20 cellular contexts compared by ENCODE assay signal in the genomic region with DNA sequence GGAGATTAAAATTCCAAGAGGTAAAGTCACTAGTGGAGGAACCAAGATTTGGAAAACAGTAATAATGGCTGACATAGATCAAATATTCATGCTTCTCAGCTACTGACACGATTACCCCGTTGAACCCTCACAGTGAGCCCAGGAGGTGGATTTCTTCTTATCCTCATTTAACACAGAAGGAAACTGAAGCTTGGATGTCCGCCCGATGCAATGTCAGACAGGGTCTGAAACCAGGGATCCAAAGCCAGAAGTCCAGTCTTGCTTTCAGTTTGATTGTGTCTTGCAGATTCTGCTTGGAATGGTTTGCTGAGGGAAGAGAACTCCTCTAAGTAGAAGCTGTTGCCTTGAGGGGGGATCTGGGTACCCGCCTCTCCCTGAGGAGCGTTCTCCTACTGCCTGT.
A peak's percentile ranks its signal among the peaks of the same experiment; 100 is the strongest.
DNase-seq lines count a peak whose midpoint lies in the region; ATAC-seq and TF ChIP-seq lines count a peak whose summit lies in the region.
"Had no signal": no experiment of that assay in that cellular context is flagged by ENCODE, and none has a peak within 500 bp of the region (broad histone marks: within the 10 kb centered on the region; RNA-seq: fewer than 3 reads in every experiment).

No MANE protein-coding gene starts in this region.

- TF ChIP-seq POLR2A in adrenal gland (IDR thresholded peaks at IDR 0.05) (no peak), stomach (IDR thresholded peaks at IDR 0.05) (no peak)

- H3K27me3 ChIP-seq in adrenal gland (no peaks in the 10 kb centered on the region), stomach (no peaks in the 10 kb centered on the region)
- H3K27me3 ChIP-seq: body of pancreas, esophagus squamous epithelium, uterus had no signal

- H3K27ac Mint-ChIP-seq in T-helper 17 cell (no peak overlapping the region), CD14-positive monocyte (no peak overlapping the region)
- H3K27ac Mint-ChIP-seq: activated naive CD8-positive, alpha-beta T cell; activated T-helper 17 cell treated with anti-CD3 and anti-CD28 coated beads, Interleukin-2, amount 50 U/mL, for 72 hours had no signal

- TF ChIP-seq CTCF in adrenal gland (IDR thresholded peaks at IDR 0.05), result no peak
- no peak for TF ChIP-seq CTCF in fibroblast of the aortic adventitia (IDR thresholded peaks at IDR 0.05; ENCODE audit: insufficient read depth, low read length)
- TF ChIP-seq CTCF in stomach (IDR thresholded peaks at IDR 0.05), result no peak
- TF ChIP-seq CTCF in CD14-positive monocyte (IDR thresholded peaks at IDR 0.05), result no peak

- H3K4me3 Mint-ChIP-seq in T-helper 17 cell (no peak overlapping the region), CD14-positive monocyte (no peak overlapping the region)
- H3K4me3 Mint-ChIP-seq: activated naive CD8-positive, alpha-beta T cell; activated T-helper 17 cell treated with anti-CD3 and anti-CD28 coated beads, Interleukin-2, amount 50 U/mL, for 72 hours had no signal

- TF ChIP-seq EP300 in stomach (IDR thresholded peaks at IDR 0.05), result no peak

- DNase-seq in adrenal gland (peak in 4 of 7 donors; percentile 27 to 59 (median 30)), fibroblast of the aortic adventitia (ENCODE audit: low read depth) (peak; percentile 61), midbrain (lab: John Stamatoyannopoulos, UW) (peak; percentile 27), stomach (peak; percentile 36), HuH-7.5 (ENCODE audit: low spot score) (no peak), T-helper 17 cell (no peak), CD14-positive monocyte (ENCODE audit: low spot score) (no peak), mesenteric fat pad (ENCODE audit: low spot score) (no peak)
- DNase-seq: activated CD4-positive, alpha-beta T cell treated with anti-CD3 and anti-CD28 coated beads, Interleukin-2, amount 50 U/mL, for 1 hour; body of pancreas; esophagus squamous epithelium; glutamatergic neuron; H7; NCI-H526 treated with DMSO at 0.1 percent for 48 hours; retina; WERI-Rb-1 had no signal

- H3K4me1 Mint-ChIP-seq in T-helper 17 cell (peaks cover 3% of the 10 kb centered on the region), CD14-positive monocyte (peaks cover 3% of the 10 kb centered on the region)

- peaks cover 15 to 40% of the 10 kb centered on the region in 2 donors for H3K4me1 ChIP-seq in adrenal gland (replicated peaks in 1 of 2)
- peaks cover 10 to 31% (median 17%) of the 10 kb centered on the region in 4 donors for H3K4me1 ChIP-seq in stomach

- H3K36me3 ChIP-seq in adrenal gland (replicated peaks in 1 of 2) (no peaks in the 10 kb centered on the region), stomach (no peaks in the 10 kb centered on the region)
- H3K36me3 ChIP-seq: esophagus squamous epithelium, uterus, WERI-Rb-1 had no signal

- H3K36me3 Mint-ChIP-seq in T-helper 17 cell (ENCODE audit: low read depth), result peaks cover 3% of the 10 kb centered on the region
- no peaks in the 10 kb centered on the region for H3K36me3 Mint-ChIP-seq in CD14-positive monocyte
- H3K36me3 Mint-ChIP-seq: activated naive CD8-positive, alpha-beta T cell had no signal

- peaks cover 0 to 13% (median 4%) of the 10 kb centered on the region in 7 donors for H3K9me3 Mint-ChIP-seq in CD14-positive monocyte
- H3K9me3 Mint-ChIP-seq: activated T-helper 17 cell treated with anti-CD3 and anti-CD28 coated beads, Interleukin-2, amount 50 U/mL, for 72 hours had no signal

- intact Hi-C loops in adrenal gland (cut with DNase I) (no loop called here), stomach (cut with DNase I; ENCODE audit: low total_unique reads) (no loop called here), CD14-positive monocyte (cut with micrococcal nuclease) (no loop called here)

- H3K4me3 ChIP-seq in adrenal gland (no peak overlapping the region), fibroblast of the aortic adventitia (ENCODE audit: low read depth, low read length) (no peak overlapping the region), stomach (no peak overlapping the region)
- H3K4me3 ChIP-seq: body of pancreas, SK-N-MC, uterus had no signal

- H3K9me3 ChIP-seq in adrenal gland (replicated peaks in 1 of 3) (no peaks in the 10 kb centered on the region), stomach (no peaks in the 10 kb centered on the region), T-helper 17 cell (ENCODE audit: control insufficient read depth, low read length, poor library complexity, severe bottlenecking) (no peaks in the 10 kb centered on the region)
- H3K9me3 ChIP-seq: body of pancreas, esophagus squamous epithelium, uterus had no signal

- no peaks in the 10 kb centered on the region for H3K27me3 Mint-ChIP-seq in T-helper 17 cell
- peaks cover 0 to 2% (median 0%) of the 10 kb centered on the region in 3 donors for H3K27me3 Mint-ChIP-seq in CD14-positive monocyte (ENCODE audit: low read depth in 3 of 3)
- H3K27me3 Mint-ChIP-seq: activated naive CD8-positive, alpha-beta T cell; activated T-helper 17 cell treated with anti-CD3 and anti-CD28 coated beads, Interleukin-2, amount 50 U/mL, for 72 hours had no signal

- ATAC-seq in T-helper 17 cell, result no peak
- ATAC-seq: activated T-helper 17 cell treated with anti-CD3 and anti-CD28 coated beads, Interleukin-2, amount 50 U/mL, for 72 hours; body of pancreas had no signal

- H3K27ac ChIP-seq in adrenal gland (no peak overlapping the region), stomach (no peak overlapping the region)
- H3K27ac ChIP-seq: body of pancreas, SK-N-MC, uterus, WERI-Rb-1 had no signal

- 54 to 81% (median 76%) methylated on average over 6 of the region's 6 CpGs for WGBS in adrenal gland, 4 donors
- WGBS in stomach, 5 donors, result 43 to 78% (median 71%) methylated on average over 6 of the region's 6 CpGs

Comparison
In these comparisons a context has a peak if more than half of its experiments do, and no peak if none do; other contexts are left out.
1. DNase-seq: peak in adrenal gland (4 of 7), fibroblast of the aortic adventitia (single experiment), midbrain (single experiment) and stomach (single experiment); none in HuH-7.5 (single experiment), T-helper 17 cell (0 of 3), CD14-positive monocyte (single experiment) and mesenteric fat pad (single experiment).